In genomic region chr2:104502904-104503303, GRCh38 we compare ENCODE assay signal across 23 cellular contexts.
DNase-seq lines count a peak whose midpoint lies in the region; ATAC-seq and FAIRE-seq lines count a peak whose summit lies in the region.
"Had no signal": no experiment of that assay in that cellular context is flagged by ENCODE, and none has a peak within 500 bp of the region (broad histone marks: within the 10 kb centered on the region; RNA-seq: fewer than 3 reads in every experiment).

No MANE protein-coding gene starts in this region.

- ATAC-seq in HG03196 (IDR thresholded peaks at IDR 0.05; ENCODE audit: unreplicated experiment) = no peak
- ATAC-seq: activated CD8-positive, alpha-beta T cell treated with anti-CD3 and anti-CD28 coated beads for 36 hours; stimulated activated memory B cell treated with anti-CD40 and anti-IgM and Interleukin-4, amounts not matched to agents 10 μg/mL and 1 μg/mL and 100 μg/mL, for 72 hours had no signal

- DNase-seq in SK-MEL-5 (ENCODE audit: low read depth, low spot score) (peak; percentile 95), cerebellum (ENCODE audit: low spot score) (peak; percentile 32), inferior parietal cortex (ENCODE audit: extremely low spot score) (peak; percentile 91), superior temporal gyrus (ENCODE audit: extremely low spot score) (peak; percentile 98), urothelium cell line (ENCODE audit: low spot score) (no peak), DMS79 treated with DMSO at 0.1 percent for 48 hours (lab: John Stamatoyannopoulos, UW) (no peak)
- DNase-seq: activated CD4-positive, alpha-beta T cell treated with anti-CD3 and anti-CD28 coated beads for 1 hour; activated CD8-positive, alpha-beta T cell treated with anti-CD3 and anti-CD28 coated beads for 36 hours; activated gamma-delta T cell; activated T-cell treated with anti-CD3 and anti-CD28 coated beads for 4 hours; CD4-positive, alpha-beta memory T cell; cortex of kidney; DMS 273 treated with DMSO at 0.1 percent for 48 hours; HFFc6; mesenchymal stem cell; naive B cell; NCI-H446 treated with DMSO at 0.1 percent for 48 hours; stimulated activated CD4-positive, alpha-beta T cell treated with anti-CD3 and anti-CD28 coated beads, Interleukin-4, amount 100 ng/mL, for 1 hour; tibial artery had no signal

- no peak for FAIRE-seq in urothelium cell line (lab: Jason Lieb, UNC)
- FAIRE-seq: G401.6, TTC549 had no signal

- in situ Hi-C loops in SK-MEL-5 (cut with HindIII; ENCODE audit: low pct_unique_long_range_greater_than_20kb, low sequenced_read_pairs) = no loop called here

Comparison
In these comparisons a context has a peak if more than half of its experiments do, and no peak if none do; other contexts are left out.
1. DNase-seq: peak in SK-MEL-5 (single experiment), cerebellum (single experiment), inferior parietal cortex (single experiment) and superior temporal gyrus (single experiment); none in urothelium cell line (single experiment) and DMS79 treated with DMSO at 0.1 percent for 48 hours (single experiment).